ENCODE assay signal across 9 cellular contexts in the genomic region with DNA sequence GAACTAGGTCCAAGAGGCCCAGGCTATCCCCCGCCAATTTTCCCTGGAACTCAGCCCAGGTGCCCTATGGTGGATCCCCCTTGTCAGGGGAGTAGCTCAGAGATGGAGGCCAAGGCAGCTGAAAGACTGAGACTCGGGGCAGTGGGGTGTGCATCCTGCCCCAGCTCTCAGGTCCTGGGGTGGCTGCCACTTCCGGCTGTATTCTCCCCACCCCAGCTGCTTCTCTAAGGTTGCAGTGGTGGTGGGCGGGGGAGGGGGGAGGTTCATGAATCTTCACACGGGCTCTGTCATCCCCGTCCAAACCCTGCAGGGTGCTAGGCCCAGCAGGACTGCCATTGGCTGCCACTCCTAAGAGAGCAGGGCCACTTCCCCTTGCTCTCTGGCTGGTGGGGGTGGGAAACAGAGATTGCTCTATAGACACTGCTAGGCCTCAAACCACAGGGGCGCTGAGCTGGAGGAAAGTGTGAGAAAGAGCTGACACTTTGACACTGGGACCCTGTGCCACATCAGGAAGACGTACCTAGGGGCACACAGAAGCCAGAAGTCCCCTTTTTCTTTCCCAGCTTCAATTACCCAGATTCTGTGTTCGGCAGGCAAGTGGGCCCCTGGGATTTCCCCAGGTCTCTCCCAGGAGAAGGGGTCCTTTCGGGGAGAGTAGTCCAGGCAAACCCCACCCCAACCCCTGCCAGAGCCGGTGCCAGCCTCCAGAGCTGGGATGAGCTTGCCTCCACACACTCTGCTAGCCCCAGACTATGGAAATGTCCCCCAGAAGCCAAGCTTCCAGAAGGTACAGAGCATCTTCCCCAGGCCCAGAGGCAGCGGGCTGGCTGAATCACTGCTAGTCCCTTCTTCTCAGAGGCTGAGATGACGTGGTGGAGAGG. TPM values are rescaled to one million over a fixed set of nuclear protein-coding genes. Genes with fewer than 3 reads are reported as not detected.
DNase-seq lines count a peak whose midpoint lies in the region; ATAC-seq and TF ChIP-seq lines count a peak whose summit lies in the region.
"Had no signal": no experiment of that assay in that cellular context is flagged by ENCODE, and none has a peak within 500 bp of the region (broad histone marks: within the 10 kb centered on the region; RNA-seq: fewer than 3 reads in every experiment).

No MANE protein-coding gene starts in this region.

- TF ChIP-seq CTCF in progenitor cell of endocrine pancreas (IDR thresholded peaks at IDR 0.05; ENCODE audit: unreplicated experiment) = no peak

- DNase-seq in SKM-1 (lab: John Stamatoyannopoulos, UW; ENCODE audit: unreplicated experiment) = peak; percentile 48
- peak; percentile 91 for DNase-seq in activated naive CD4-positive, alpha-beta T cell treated with anti-CD3 and anti-CD28 coated beads for 36 hours
- DNase-seq in pons (ENCODE audit: low spot score) = peak; percentile 33
- DNase-seq in hepatic stellate cell (ENCODE audit: low spot score) = no peak
- DNase-seq in progenitor cell of endocrine pancreas (ENCODE audit: low spot score, unreplicated experiment) = no peak
- DNase-seq in NCI-H2081 (lab: John Stamatoyannopoulos, UW) = no peak

- peak; percentile 62 for TF ChIP-seq POLR2A in GM18526 (IDR thresholded peaks at IDR 0.05; ENCODE audit: extremely low read depth, insufficient read length)

- ATAC-seq in HG02970 (IDR thresholded peaks at IDR 0.05; ENCODE audit: low FRiP score, unreplicated experiment) = peak; percentile 61

- peak overlapping the region; percentile 97 for H3K27ac Mint-ChIP-seq in activated naive CD4-positive, alpha-beta T cell treated with anti-CD3 and anti-CD28 coated beads for 36 hours
- H3K27ac Mint-ChIP-seq in progenitor cell of endocrine pancreas = no peak overlapping the region

- peak overlapping the region; percentile 82 for H3K4me3 Mint-ChIP-seq in activated naive CD4-positive, alpha-beta T cell treated with anti-CD3 and anti-CD28 coated beads for 36 hours
- H3K4me3 Mint-ChIP-seq in progenitor cell of endocrine pancreas (ENCODE audit: low read depth) = no peak overlapping the region

- peaks cover 45% of the 10 kb centered on the region for H3K36me3 Mint-ChIP-seq in activated naive CD4-positive, alpha-beta T cell treated with anti-CD3 and anti-CD28 coated beads for 36 hours (ENCODE audit: low read depth)
- H3K36me3 Mint-ChIP-seq in progenitor cell of endocrine pancreas (ENCODE audit: insufficient read depth) = peaks cover 1% of the 10 kb centered on the region

- intact Hi-C loops in activated naive CD4-positive, alpha-beta T cell treated with anti-CD3 and anti-CD28 coated beads for 36 hours (cut with micrococcal nuclease) = loop anchor here (1.0 to 5.0 kb wide), 11 partner anchors 17 to 487 kb away; a partner anchor contains a TSS

- H3K9me3 Mint-ChIP-seq in activated naive CD4-positive, alpha-beta T cell treated with anti-CD3 and anti-CD28 coated beads for 36 hours = no peaks in the 10 kb centered on the region
- H3K9me3 Mint-ChIP-seq in progenitor cell of endocrine pancreas (ENCODE audit: low read depth) = peaks cover 7% of the 10 kb centered on the region

- no peaks in the 10 kb centered on the region for H3K27me3 Mint-ChIP-seq in activated naive CD4-positive, alpha-beta T cell treated with anti-CD3 and anti-CD28 coated beads for 36 hours (ENCODE audit: low read depth)
- no peaks in the 10 kb centered on the region for H3K27me3 Mint-ChIP-seq in progenitor cell of endocrine pancreas

- peaks cover 54% of the 10 kb centered on the region for H3K4me1 Mint-ChIP-seq in activated naive CD4-positive, alpha-beta T cell treated with anti-CD3 and anti-CD28 coated beads for 36 hours (ENCODE audit: low read depth)
- H3K4me1 Mint-ChIP-seq in progenitor cell of endocrine pancreas (ENCODE audit: low read depth) = peaks cover 1% of the 10 kb centered on the region

- CTCF ChIA-PET in activated naive CD4-positive, alpha-beta T cell treated with anti-CD3 and anti-CD28 coated beads for 36 hours (lab: Charles Lee) = interaction anchor here (0.5 to 2.6 kb wide), 11 partner anchors 12 to 146 kb away, joined by 3 to 13 read pairs (median 4); a partner anchor contains a TSS

RNA-seq across cellular contexts. Expression of a gene that starts 1.6 kb away (rescaled TPM):
- total RNA-seq in activated naive CD4-positive, alpha-beta T cell treated with anti-CD3 and anti-CD28 coated beads for 36 hours = 10 to 100 TPM; 90.3 to 98.7 TPM
- not detected in 2 replicates for total RNA-seq in progenitor cell of endocrine pancreas
- total RNA-seq: LHCN-M2 had no signal

RNA-seq across cellular contexts. Expression of a gene that starts 42.6 kb away (rescaled TPM):
- total RNA-seq in activated naive CD4-positive, alpha-beta T cell treated with anti-CD3 and anti-CD28 coated beads for 36 hours = under 1 TPM; 0.21 to 0.27 TPM
- 0.11 TPM in 1 of 2 replicates, not detected in the other for total RNA-seq in progenitor cell of endocrine pancreas
- total RNA-seq: LHCN-M2 had no signal

Comparison
In these comparisons a context has a peak if more than half of its experiments do, and no peak if none do; other contexts are left out.
1. DNase-seq: peak in SKM-1 (single experiment), activated naive CD4-positive, alpha-beta T cell treated with anti-CD3 and anti-CD28 coated beads for 36 hours (single experiment) and pons (single experiment); none in hepatic stellate cell (single experiment), progenitor cell of endocrine pancreas (single experiment) and NCI-H2081 (0 of 2).
2. RNA of a gene that starts 1.6 kb away (total RNA-seq): 90.3 to 98.7 TPM in activated naive CD4-positive, alpha-beta T cell treated with anti-CD3 and anti-CD28 coated beads for 36 hours; not detected in progenitor cell of endocrine pancreas; every median in the first group is over 10 times any median in the second.